ENCODE assay signal across 9 cellular contexts in genomic region chr1:45394342-45394741, GRCh38. TPM values are rescaled to one million over a fixed set of nuclear protein-coding genes. Genes with fewer than 3 reads are reported as not detected.
DNase-seq lines count a peak whose midpoint lies in the region; ATAC-seq and TF ChIP-seq lines count a peak whose summit lies in the region.
"Had no signal": no experiment of that assay in that cellular context is flagged by ENCODE, and none has a peak within 500 bp of the region (broad histone marks: within the 10 kb centered on the region; RNA-seq: fewer than 3 reads in every experiment).

No MANE protein-coding gene starts in this region.

- ATAC-seq in GM21360 (IDR thresholded peaks at IDR 0.05; ENCODE audit: unreplicated experiment) (peak; percentile 56), HG03342 (IDR thresholded peaks at IDR 0.05; ENCODE audit: unreplicated experiment) (peak; percentile 79), esophagus mucosa (peak; percentile 55)

- no peak for TF ChIP-seq CTCF in GM13976 (IDR thresholded peaks at IDR 0.05; ENCODE audit: borderline replicate concordance, control extremely low read depth, extremely low read depth, insufficient read depth, missing control alignments)

- DNase-seq in GM13976 (ENCODE audit: low spot score) = peak; percentile 49
- DNase-seq in stimulated activated CD4-positive, alpha-beta T cell treated with anti-CD3 and anti-CD28 coated beads, Interleukin-12 subunit alpha, Interleukin-12 subunit beta, amount 100 ng/mL, for 4 hours = no peak
- DNase-seq in NCI-H774 (lab: John Stamatoyannopoulos, UW) = no peak
- no peak for DNase-seq in SIG-M5 treated with dmso at 0.1 percent for 504 hours (lab: John Stamatoyannopoulos, UW; ENCODE audit: unreplicated experiment)
- no peak for DNase-seq in stimulated activated naive CD4-positive, alpha-beta T cell treated with Interleukin-2 at 50 U/mL for 16 hours (lab: John Stamatoyannopoulos, UW)
- DNase-seq: NCI-H2029 had no signal

- in situ Hi-C loops in GM13976 (cut with MboI; ENCODE audit: low sequenced_read_pairs, unreplicated experiment) = no loop called here

RNA-seq across cellular contexts. Expression of gene MUTYH, which starts 54.1 kb away (rescaled TPM):
- 10.8 TPM for total RNA-seq in esophagus mucosa

RNA-seq across cellular contexts. Expression of gene TOE1, which starts 54.4 kb away (rescaled TPM):
- total RNA-seq in esophagus mucosa = 6.1 TPM
